17 cellular contexts compared by ENCODE assay signal in the genomic region with DNA sequence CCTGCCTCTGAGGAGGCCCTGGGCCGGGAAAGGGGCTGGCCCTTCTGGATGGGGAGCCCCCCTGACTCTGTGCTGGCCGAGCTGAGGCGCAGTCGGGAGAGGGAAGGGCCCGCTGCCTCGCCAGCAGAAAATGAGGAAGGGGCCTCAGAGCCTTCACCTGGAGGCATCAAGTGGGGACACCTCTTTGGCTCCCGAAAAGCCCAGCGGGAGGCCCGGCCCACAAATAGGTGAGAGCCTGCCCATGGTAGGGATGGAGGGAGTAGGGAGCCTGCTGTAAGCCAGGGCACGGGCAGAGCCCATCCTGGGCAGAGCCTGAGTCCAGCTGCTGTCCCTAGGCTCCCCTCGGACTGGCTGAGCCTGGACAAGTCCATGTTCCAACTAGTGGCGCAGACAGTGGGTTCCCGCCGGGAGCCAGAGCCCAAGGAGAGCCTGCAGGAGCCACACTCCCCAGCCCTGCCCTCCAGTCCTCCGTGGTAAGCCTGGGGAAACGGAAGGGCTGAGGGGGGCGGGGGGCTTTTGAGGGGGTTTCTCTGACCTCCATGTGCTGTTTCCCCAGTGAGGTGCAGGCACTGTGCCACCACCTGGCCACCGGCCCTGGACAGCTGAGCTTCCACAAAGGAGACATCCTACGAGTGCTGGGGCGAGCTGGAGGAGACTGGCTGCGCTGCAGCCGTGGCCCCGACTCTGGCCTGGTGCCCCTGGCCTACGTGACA. TPM values are rescaled to one million over a fixed set of nuclear protein-coding genes. Genes with fewer than 3 reads are reported as not detected.
A peak's percentile ranks its signal among the peaks of the same experiment; 100 is the strongest.
DNase-seq lines count a peak whose midpoint lies in the region; ATAC-seq and TF ChIP-seq lines count a peak whose summit lies in the region.
"Had no signal": no experiment of that assay in that cellular context is flagged by ENCODE, and none has a peak within 500 bp of the region (broad histone marks: within the 10 kb centered on the region; RNA-seq: fewer than 3 reads in every experiment).

No MANE protein-coding gene starts in this region.

- no peaks in the 10 kb centered on the region for H3K9me3 ChIP-seq in right atrium auricular region
- no peaks in the 10 kb centered on the region for H3K9me3 ChIP-seq in gastroesophageal sphincter
- no peaks in the 10 kb centered on the region for H3K9me3 ChIP-seq in psoas muscle
- H3K9me3 ChIP-seq in tibial artery = no peaks in the 10 kb centered on the region
- no peaks in the 10 kb centered on the region for H3K9me3 ChIP-seq in naive thymus-derived CD4-positive, alpha-beta T cell (ENCODE audit: control insufficient read depth in 2 of 3, low read length in 3 of 3)

- no peak overlapping the region for H3K27ac Mint-ChIP-seq in T-cell
- H3K27ac Mint-ChIP-seq in naive thymus-derived CD4-positive, alpha-beta T cell = peak overlapping the region in 1 of 9 donors; percentile 28

- no peak overlapping the region for H3K27ac ChIP-seq in right atrium auricular region
- peak overlapping the region in 3 of 4 donors; percentile 16 to 83 (median 55) for H3K27ac ChIP-seq in gastroesophageal sphincter
- peak overlapping the region; percentile 90 for H3K27ac ChIP-seq in psoas muscle
- H3K27ac ChIP-seq in tibial artery = peak overlapping the region; percentile 83 to 93
- H3K27ac ChIP-seq in naive thymus-derived CD4-positive, alpha-beta T cell (ENCODE audit: low read depth, low read length) = no peak overlapping the region

- ATAC-seq in Right ventricle myocardium inferior = peak; percentile 11
- ATAC-seq in gastroesophageal sphincter = no peak
- peak; percentile 11 to 23 (median 16) for ATAC-seq in psoas muscle
- ATAC-seq in T-cell (replicated peaks in 1 of 4) = no peak
- no peak for ATAC-seq in naive thymus-derived CD4-positive, alpha-beta T cell

- H3K4me3 ChIP-seq in right atrium auricular region = no peak overlapping the region
- no peak overlapping the region for H3K4me3 ChIP-seq in gastroesophageal sphincter
- H3K4me3 ChIP-seq in psoas muscle = peak overlapping the region; percentile 11
- H3K4me3 ChIP-seq in tibial artery = no peak overlapping the region
- H3K4me3 ChIP-seq in naive thymus-derived CD4-positive, alpha-beta T cell (ENCODE audit: low read length) = no peak overlapping the region

- no peak overlapping the region for H3K4me3 Mint-ChIP-seq in T-cell
- no peak overlapping the region for H3K4me3 Mint-ChIP-seq in naive thymus-derived CD4-positive, alpha-beta T cell

- CTCF ChIA-PET in T-cell (lab: Charles Lee) = no interaction called here
- CTCF ChIA-PET in naive thymus-derived CD4-positive, alpha-beta T cell (lab: Charles Lee) = no interaction called here

- H3K4me1 Mint-ChIP-seq in T-cell = no peaks in the 10 kb centered on the region
- peaks cover 0 to 9% (median 0%) of the 10 kb centered on the region in 7 donors for H3K4me1 Mint-ChIP-seq in naive thymus-derived CD4-positive, alpha-beta T cell

- no peak for TF ChIP-seq CTCF in right atrium auricular region (IDR thresholded peaks at IDR 0.05)
- TF ChIP-seq CTCF in gastroesophageal sphincter (IDR thresholded peaks at IDR 0.05) = no peak
- TF ChIP-seq CTCF in psoas muscle (IDR thresholded peaks at IDR 0.05) = no peak
- no peak for TF ChIP-seq CTCF in tibial artery (IDR thresholded peaks at IDR 0.05)

- intact Hi-C loops in Right ventricle myocardium inferior (cut with DNase I) (loop anchor here (5.0 kb wide), 1 partner anchor 42 kb away; no protein-coding TSS in a partner anchor), psoas muscle (cut with DNase I) (loop anchor here (2.0 to 10.0 kb wide), 3 partner anchors 70 to 443 kb away; a partner anchor contains a TSS), tibial artery (cut with DNase I; ENCODE audit: low total_unique reads) (loop anchor here (5.0 kb wide), 1 partner anchor 443 kb away; a partner anchor contains a TSS)
- intact Hi-C loops in naive thymus-derived CD4-positive, alpha-beta T cell (cut with micrococcal nuclease) = no loop called here

- TF ChIP-seq EP300 in gastroesophageal sphincter (IDR thresholded peaks at IDR 0.05) = no peak

- POLR2A ChIA-PET in T-cell (lab: Charles Lee) = no interaction called here
- POLR2A ChIA-PET in naive thymus-derived CD4-positive, alpha-beta T cell (lab: Charles Lee) = no interaction called here

- no CpG with 5 or more reads among the region's 24 CpGs for whole genome bisulfite sequencing in gastroesophageal sphincter (ENCODE audit: low coverage in 1 of 2), 2 donors
- WGBS in psoas muscle, 3 donors = 36 to 54% (median 38%) methylated on average over 21 to 24 of the region's 24 CpGs

- H3K4me1 ChIP-seq in right atrium auricular region (peaks cover 0 to 31% of the 10 kb centered on the region in 2 donors), gastroesophageal sphincter (peaks cover 0 to 51% (median 29%) of the 10 kb centered on the region in 3 donors), psoas muscle (peaks cover 84% of the 10 kb centered on the region), tibial artery (peaks cover 0 to 58% (median 49%) of the 10 kb centered on the region in 4 donors)
- no peaks in the 10 kb centered on the region for H3K4me1 ChIP-seq in naive thymus-derived CD4-positive, alpha-beta T cell (ENCODE audit: control insufficient read depth in 2 of 2, insufficient read depth in 2 of 2, low read length in 2 of 2)

- H3K27me3 ChIP-seq in right atrium auricular region (no peaks in the 10 kb centered on the region), gastroesophageal sphincter (no peaks in the 10 kb centered on the region), psoas muscle (ENCODE audit: insufficient read depth in 3 of 3, low read length in 2 of 3) (no peaks in the 10 kb centered on the region), tibial artery (no peaks in the 10 kb centered on the region)
- H3K27me3 ChIP-seq in naive thymus-derived CD4-positive, alpha-beta T cell (ENCODE audit: control insufficient read depth in 2 of 2, insufficient read depth in 2 of 2, low read length in 2 of 2) = no peaks in the 10 kb centered on the region

- H3K27me3 Mint-ChIP-seq in T-cell = no peaks in the 10 kb centered on the region
- H3K27me3 Mint-ChIP-seq in naive thymus-derived CD4-positive, alpha-beta T cell = no peaks in the 10 kb centered on the region

- DNase-seq in Right ventricle myocardium inferior (ENCODE audit: missing footprints) (no peak), right atrium auricular region (ENCODE audit: low spot score) (no peak), psoas muscle (peak; percentile 55 to 84), tibial artery (no peak), T-cell (no peak), NCI-H2171 treated with DMSO at 0.1 percent for 48 hours (lab: John Stamatoyannopoulos, UW) (no peak)
- no peak for DNase-seq in naive thymus-derived CD4-positive, alpha-beta T cell
- DNase-seq: 8988T, H7, Karpas-422, MM.1S, NCI-H1105 treated with DMSO at 0.1 percent for 48 hours, NCI-H1930, NCI-H510A, NCI-H82, SIG-M5 had no signal

- no peaks in the 10 kb centered on the region for H3K9me3 Mint-ChIP-seq in T-cell
- H3K9me3 Mint-ChIP-seq in naive thymus-derived CD4-positive, alpha-beta T cell = no peaks in the 10 kb centered on the region

- H3K36me3 ChIP-seq in right atrium auricular region = peaks cover 67% of the 10 kb centered on the region
- H3K36me3 ChIP-seq in gastroesophageal sphincter = peaks cover 0 to 70% of the 10 kb centered on the region in 2 donors
- peaks cover 0 to 49% of the 10 kb centered on the region in 2 donors for H3K36me3 ChIP-seq in psoas muscle (ENCODE audit: insufficient read depth in 1 of 2, low read depth in 1 of 2)
- H3K36me3 ChIP-seq in tibial artery = peaks cover 53 to 66% (median 59%) of the 10 kb centered on the region in 3 donors
- H3K36me3 ChIP-seq in naive thymus-derived CD4-positive, alpha-beta T cell (ENCODE audit: control insufficient read depth in 2 of 3, insufficient read depth in 3 of 3, low read length in 3 of 3) = no peaks in the 10 kb centered on the region

- H3K36me3 Mint-ChIP-seq in T-cell = no peaks in the 10 kb centered on the region
- H3K36me3 Mint-ChIP-seq in naive thymus-derived CD4-positive, alpha-beta T cell = peaks cover 0 to 22% (median 4%) of the 10 kb centered on the region in 5 donors

- TF ChIP-seq POLR2A in gastroesophageal sphincter (IDR thresholded peaks at IDR 0.05) = no peak

RNA-seq across cellular contexts. Expression of a gene that starts 44.3 kb away (rescaled TPM):
- 27.3 TPM for total RNA-seq in Right ventricle myocardium inferior
- total RNA-seq in right atrium auricular region = 10 to 100 TPM; 16.5 to 28.0 TPM
- total RNA-seq in gastroesophageal sphincter = 10 to 100 TPM; 38.2 to 77.1 (median 40.2) TPM
- 10 to 100 TPM; 44.4 to 81.0 (median 56.8) TPM for total RNA-seq in psoas muscle
- polyA plus RNA-seq in psoas muscle = 10 to 100 TPM; 59.4 to 73.6 (median 70.7) TPM
- total RNA-seq in T-cell = 10 to 100 TPM; 24.2 to 56.1 (median 47.6) TPM
- total RNA-seq in naive thymus-derived CD4-positive, alpha-beta T cell = 10 to 100 TPM; 25.4 to 45.5 (median 39.2) TPM
- polyA plus RNA-seq in naive thymus-derived CD4-positive, alpha-beta T cell = 1 to 10 TPM; 3.5 to 7.1 TPM

RNA-seq across cellular contexts. Expression of a gene that starts 57.4 kb away (rescaled TPM):
- 0.89 TPM for total RNA-seq in Right ventricle myocardium inferior
- 1 to 10 TPM in 1 of 2 donors, under 1 TPM in 1; 0.79 to 1.3 TPM for total RNA-seq in right atrium auricular region
- 1 to 10 TPM; 1.0 to 2.0 (median 1.5) TPM for total RNA-seq in gastroesophageal sphincter
- under 1 TPM; 0.57 to 0.71 (median 0.64) TPM for total RNA-seq in psoas muscle
- 1 to 10 TPM in 1 of 3 donors, under 1 TPM in 2; 0.46 to 1.2 (median 0.68) TPM for polyA plus RNA-seq in psoas muscle
- total RNA-seq in T-cell = 1 to 10 TPM; 2.5 to 9.2 (median 4.9) TPM
- total RNA-seq in naive thymus-derived CD4-positive, alpha-beta T cell = 10 to 100 TPM in 1 of 5 experiments, 1 to 10 TPM in 4; 2.7 to 12.1 (median 6.8) TPM
- polyA plus RNA-seq in naive thymus-derived CD4-positive, alpha-beta T cell = under 1 TPM; 0.40 to 0.87 TPM

Comparison
In these comparisons a context has a peak if more than half of its experiments do, and no peak if none do; other contexts are left out.
1. ATAC-seq: peak in Right ventricle myocardium inferior (single experiment) and psoas muscle (4 of 4); none in gastroesophageal sphincter (single experiment), T-cell (0 of 4) and naive thymus-derived CD4-positive, alpha-beta T cell (single experiment).
2. DNase-seq: peak in psoas muscle (2 of 2); none in Right ventricle myocardium inferior (single experiment), right atrium auricular region (single experiment), tibial artery (0 of 2), T-cell (0 of 34), NCI-H2171 treated with DMSO at 0.1 percent for 48 hours (single experiment) and naive thymus-derived CD4-positive, alpha-beta T cell (0 of 9).
3. H3K27ac ChIP-seq: peak in gastroesophageal sphincter (3 of 4), psoas muscle (single experiment) and tibial artery (2 of 2); none in right atrium auricular region (0 of 2) and naive thymus-derived CD4-positive, alpha-beta T cell (single experiment).
4. intact Hi-C loops: an anchor here in Right ventricle myocardium inferior (5.0 kb wide), psoas muscle (2.0 to 10.0 kb wide) and tibial artery (5.0 kb wide); none called in naive thymus-derived CD4-positive, alpha-beta T cell.